In the genomic region with DNA sequence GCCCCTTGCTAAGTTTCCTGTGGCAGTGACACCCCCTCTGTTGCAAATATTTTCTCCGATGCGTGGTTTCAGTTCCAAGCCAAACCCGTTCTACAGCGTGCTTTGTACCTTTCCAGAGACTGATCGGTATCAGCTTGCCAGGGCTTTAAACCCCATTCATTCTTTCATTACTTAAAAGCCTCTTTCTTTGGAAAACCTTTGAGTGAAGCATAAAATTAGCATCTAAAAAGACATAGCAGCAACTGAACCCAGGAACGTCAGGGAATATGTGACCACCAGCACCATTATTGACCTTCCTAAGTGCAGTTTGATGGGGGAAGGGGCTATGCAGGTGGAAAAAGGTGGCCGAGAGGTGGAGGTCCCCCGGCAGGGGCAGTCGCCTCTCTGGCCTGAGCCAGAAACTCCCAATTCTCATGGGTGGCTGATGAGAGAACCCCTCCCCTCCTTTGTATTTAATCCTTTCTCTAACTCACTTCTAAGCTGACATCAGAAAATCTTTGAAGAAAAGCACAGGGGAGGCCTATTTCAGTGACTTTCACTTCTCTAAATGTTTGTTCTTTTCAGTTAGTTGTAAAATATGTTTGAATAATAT, we compare ENCODE assay signal across 8 cellular contexts.
DNase-seq lines count a peak whose midpoint lies in the region; ATAC-seq and TF ChIP-seq lines count a peak whose summit lies in the region.

No MANE protein-coding gene starts in this region.

- H3K27ac Mint-ChIP-seq in activated naive CD8-positive, alpha-beta T cell treated with anti-CD3 and anti-CD28 coated beads for 36 hours, result peak overlapping the region; percentile 75
- peak overlapping the region; percentile 58 to 86 for H3K27ac Mint-ChIP-seq in natural killer cell

- H3K27ac ChIP-seq in gastroesophageal sphincter, result no peak overlapping the region

- intact Hi-C loops in natural killer cell (cut with micrococcal nuclease), result loop anchor here (5.0 kb wide), 2 partner anchors 38 to 93 kb away; partner anchors contain the start of gene EZR

- peak; percentile 66 for ATAC-seq in GM18867 (IDR thresholded peaks at IDR 0.05; ENCODE audit: unreplicated experiment)
- ATAC-seq in HG03025 (IDR thresholded peaks at IDR 0.05; ENCODE audit: low FRiP score, unreplicated experiment), result peak; percentile 70
- ATAC-seq in natural killer cell, result peak; percentile 45 to 60 (median 49)
- ATAC-seq in gastroesophageal sphincter, result no peak
- ATAC-seq in GM18520 (IDR thresholded peaks at IDR 0.05; ENCODE audit: unreplicated experiment), result no peak

- peaks cover 0 to 3% (median 0%) of the 10 kb centered on the region in 3 donors for H3K4me1 ChIP-seq in gastroesophageal sphincter

- peaks cover 6% of the 10 kb centered on the region for H3K36me3 Mint-ChIP-seq in activated naive CD8-positive, alpha-beta T cell treated with anti-CD3 and anti-CD28 coated beads for 36 hours
- H3K36me3 Mint-ChIP-seq in natural killer cell, result peaks cover 12% of the 10 kb centered on the region

- DNase-seq in activated naive CD8-positive, alpha-beta T cell treated with anti-CD3 and anti-CD28 coated beads for 36 hours, result peak; percentile 32
- no peak for DNase-seq in natural killer cell
- no peak for DNase-seq in C1 segment of cervical spinal cord (lab: John Stamatoyannopoulos, UW)
- no peak for DNase-seq in NCI-H774 (lab: John Stamatoyannopoulos, UW)

- H3K4me3 Mint-ChIP-seq in activated naive CD8-positive, alpha-beta T cell treated with anti-CD3 and anti-CD28 coated beads for 36 hours, result peak overlapping the region; percentile 57
- peak overlapping the region; percentile 76 for H3K4me3 Mint-ChIP-seq in natural killer cell

- no peaks in the 10 kb centered on the region for H3K27me3 ChIP-seq in gastroesophageal sphincter

- TF ChIP-seq POLR2A in gastroesophageal sphincter (IDR thresholded peaks at IDR 0.05), result no peak

- peaks cover 8% of the 10 kb centered on the region for H3K9me3 Mint-ChIP-seq in activated naive CD8-positive, alpha-beta T cell treated with anti-CD3 and anti-CD28 coated beads for 36 hours
- peaks cover 2 to 6% of the 10 kb centered on the region in 2 donors for H3K9me3 Mint-ChIP-seq in natural killer cell

- H3K4me1 Mint-ChIP-seq in activated naive CD8-positive, alpha-beta T cell treated with anti-CD3 and anti-CD28 coated beads for 36 hours, result peaks cover 40% of the 10 kb centered on the region
- peaks cover 32 to 49% of the 10 kb centered on the region in 2 donors for H3K4me1 Mint-ChIP-seq in natural killer cell

- 47% methylated on average over 8 of the region's 9 CpGs; no CpG with 5 or more reads in 1 of the 2 donors for WGBS in gastroesophageal sphincter (ENCODE audit: low coverage in 1 of 2), 2 donors

- TF ChIP-seq EP300 in gastroesophageal sphincter (IDR thresholded peaks at IDR 0.05), result no peak

- no peaks in the 10 kb centered on the region for H3K36me3 ChIP-seq in gastroesophageal sphincter

- no peak overlapping the region for H3K4me3 ChIP-seq in gastroesophageal sphincter

- no peaks in the 10 kb centered on the region for H3K27me3 Mint-ChIP-seq in activated naive CD8-positive, alpha-beta T cell treated with anti-CD3 and anti-CD28 coated beads for 36 hours
- peaks cover 0 to 3% of the 10 kb centered on the region in 2 donors for H3K27me3 Mint-ChIP-seq in natural killer cell (ENCODE audit: low read depth in 2 of 2)

- H3K9me3 ChIP-seq in gastroesophageal sphincter, result peaks cover 0 to 9% (median 0%) of the 10 kb centered on the region in 3 donors

- TF ChIP-seq CTCF in natural killer cell (IDR thresholded peaks at IDR 0.05) (no peak), gastroesophageal sphincter (IDR thresholded peaks at IDR 0.05) (no peak)

Comparison
In these comparisons a context has a peak if more than half of its experiments do, and no peak if none do; other contexts are left out.
1. ATAC-seq: peak in GM18867 (single experiment), HG03025 (single experiment) and natural killer cell (3 of 3); none in gastroesophageal sphincter (single experiment) and GM18520 (single experiment).